Comparison of ENCODE assay signal across 19 cellular contexts in genomic region chrX:10795721-10796120, GRCh38.
A peak's percentile ranks its signal among the peaks of the same experiment; 100 is the strongest.
DNase-seq lines count a peak whose midpoint lies in the region; ATAC-seq and TF ChIP-seq lines count a peak whose summit lies in the region.
"Had no signal": no experiment of that assay in that cellular context is flagged by ENCODE, and none has a peak within 500 bp of the region (broad histone marks: within the 10 kb centered on the region; RNA-seq: fewer than 3 reads in every experiment).

No MANE protein-coding gene starts in this region.

- intact Hi-C loops in uterus (cut with DNase I; ENCODE audit: low total_unique reads): no loop called here

- no peak for TF ChIP-seq POLR2A in uterus (IDR thresholded peaks at IDR 0.05)

- DNase-seq in fibroblast of pulmonary artery (ENCODE audit: low read depth) (peak; percentile 0), uterus (no peak), DMS114 treated with DMSO at 0.1 percent for 48 hours (lab: John Stamatoyannopoulos, UW; ENCODE audit: unreplicated experiment) (no peak), T-helper 9 cell (no peak), OCI-M2 (lab: John Stamatoyannopoulos, UW; ENCODE audit: unreplicated experiment) (no peak)
- DNase-seq: DMS153, GM23248, HFFc6, KBM-7, NCI-H1105, NCI-H1694 treated with DMSO at 0.1 percent for 48 hours, NCI-H774 had no signal

- no peaks in the 10 kb centered on the region for H3K27me3 ChIP-seq in parathyroid adenoma (ENCODE audit: control insufficient read depth, insufficient read depth, low read length)
- no peaks in the 10 kb centered on the region for H3K27me3 ChIP-seq in uterus

- H2AFZ ChIP-seq in parathyroid adenoma: no peak overlapping the region
- H2AFZ ChIP-seq: GM23248 had no signal

- H3K9ac ChIP-seq in parathyroid adenoma: no peak overlapping the region
- H3K9ac ChIP-seq: BLaER1, GM23248 had no signal

- POLR2A ChIA-PET in HEK293 (lab: Yijun Ruan, JAX): no interaction called here

- H3K27ac ChIP-seq in HEK293 (ENCODE audit: extremely low read depth, low read depth, low read length): peak overlapping the region; percentile 53; the same call in 1 of the 2 replicates
- peak overlapping the region; percentile 29 for H3K27ac ChIP-seq in parathyroid adenoma
- peak overlapping the region; percentile 29 to 61 for H3K27ac ChIP-seq in uterus
- H3K27ac ChIP-seq: BLaER1, GM23248 had no signal

- H3K4me3 ChIP-seq in HEK293 (ENCODE audit: low read depth, low read length) (no peak overlapping the region), fibroblast of pulmonary artery (replicated peaks; ENCODE audit: low read depth, low read length) (no peak overlapping the region), parathyroid adenoma (ENCODE audit: low read depth, low read length) (no peak overlapping the region), uterus (no peak overlapping the region)
- H3K4me3 ChIP-seq: BLaER1, GM23248 had no signal

- H3K36me3 ChIP-seq in HEK293 (ENCODE audit: control insufficient read depth in 2 of 2, insufficient read depth in 1 of 2, low read length in 2 of 2) (no peaks in the 10 kb centered on the region), parathyroid adenoma (ENCODE audit: control insufficient read depth, insufficient read depth, low read length) (no peaks in the 10 kb centered on the region), uterus (no peaks in the 10 kb centered on the region)
- H3K36me3 ChIP-seq: BLaER1 had no signal

- no peak overlapping the region for H3K4me2 ChIP-seq in parathyroid adenoma (ENCODE audit: low read length)
- H3K4me2 ChIP-seq: BLaER1 had no signal

- ATAC-seq in HG03565 (IDR thresholded peaks at IDR 0.05; ENCODE audit: unreplicated experiment): no peak
- ATAC-seq: Panc1, Right ventricle myocardium inferior, SK-N-SH treated with all-trans-retinoic acid at 6 μM for 48 hours had no signal

- H3K4me1 ChIP-seq in HEK293 (ENCODE audit: control insufficient read depth, insufficient read depth, low read length): no peaks in the 10 kb centered on the region
- H3K4me1 ChIP-seq in parathyroid adenoma: peaks cover 2% of the 10 kb centered on the region
- H3K4me1 ChIP-seq in uterus: peaks cover 0 to 6% of the 10 kb centered on the region in 2 donors
- H3K4me1 ChIP-seq: BLaER1 had no signal

- H3K9me3 ChIP-seq in HEK293 (ENCODE audit: control insufficient read depth, insufficient read depth, low read depth, low read length) (no peaks in the 10 kb centered on the region), parathyroid adenoma (ENCODE audit: control insufficient read depth, low read length) (no peaks in the 10 kb centered on the region), uterus (no peaks in the 10 kb centered on the region)
- H3K9me3 ChIP-seq: BLaER1 had no signal

- CTCF ChIA-PET in HEK293 (lab: Yijun Ruan, JAX): no interaction called here

- TF ChIP-seq CTCF in HEK293 (tag by site-specific recombination; IDR thresholded peaks at IDR 0.05) (no peak), fibroblast of pulmonary artery (IDR thresholded peaks at IDR 0.05; ENCODE audit: low read length, missing control alignments) (no peak), parathyroid adenoma (IDR thresholded peaks at IDR 0.05) (no peak), uterus (IDR thresholded peaks at IDR 0.05) (no peak)

- no peaks in the 10 kb centered on the region for H3K79me2 ChIP-seq in parathyroid adenoma

TF ChIP-seq in HEK293, 187 proteins besides CTCF, POLR2A, EP300 and RAD21:
- TF ChIP-seq ZNF155 (tag by site-specific recombination; IDR thresholded peaks at IDR 0.05): no peak
- TF ChIP-seq BCL11A (tag by site-specific recombination; IDR thresholded peaks at IDR 0.05; ENCODE audit: low read depth): no peak
- no peak for TF ChIP-seq ZNF398 (tag by site-specific recombination; IDR thresholded peaks at IDR 0.05)
- peak; percentile 45; the same call in 1 of the 2 replicates for TF ChIP-seq TRIM28 (IDR thresholded peaks at IDR 0.05; ENCODE audit: borderline replicate concordance, low read length)
- TF ChIP-seq ZNF311 (tag by site-specific recombination; IDR thresholded peaks at IDR 0.05; ENCODE audit: borderline replicate concordance): no peak
- TF ChIP-seq ZNF146 (tag by site-specific recombination; IDR thresholded peaks at IDR 0.05): no peak
- no peak for TF ChIP-seq SETDB1 (IDR thresholded peaks at IDR 0.05; ENCODE audit: insufficient read length, low read length)
- TF ChIP-seq, protein P1, sequence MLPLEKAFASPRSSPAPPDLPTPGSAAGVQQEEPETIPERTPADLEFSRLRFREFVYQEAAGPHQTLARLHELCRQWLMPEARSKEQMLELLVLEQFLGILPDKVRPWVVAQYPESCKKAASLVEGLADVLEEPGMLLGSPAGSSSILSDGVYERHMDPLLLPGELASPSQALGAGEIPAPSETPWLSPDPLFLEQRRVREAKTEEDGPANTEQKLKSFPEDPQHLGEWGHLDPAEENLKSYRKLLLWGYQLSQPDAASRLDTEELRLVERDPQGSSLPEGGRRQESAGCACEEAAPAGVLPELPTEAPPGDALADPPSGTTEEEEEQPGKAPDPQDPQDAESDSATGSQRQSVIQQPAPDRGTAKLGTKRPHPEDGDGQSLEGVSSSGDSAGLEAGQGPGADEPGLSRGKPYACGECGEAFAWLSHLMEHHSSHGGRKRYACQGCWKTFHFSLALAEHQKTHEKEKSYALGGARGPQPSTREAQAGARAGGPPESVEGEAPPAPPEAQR (tag by site-specific recombination; IDR thresholded peaks at IDR 0.05): no peak
- no peak for TF ChIP-seq HOXC10 (CRISPR knock-in tag; IDR thresholded peaks at IDR 0.05)
- TF ChIP-seq, protein P2, sequence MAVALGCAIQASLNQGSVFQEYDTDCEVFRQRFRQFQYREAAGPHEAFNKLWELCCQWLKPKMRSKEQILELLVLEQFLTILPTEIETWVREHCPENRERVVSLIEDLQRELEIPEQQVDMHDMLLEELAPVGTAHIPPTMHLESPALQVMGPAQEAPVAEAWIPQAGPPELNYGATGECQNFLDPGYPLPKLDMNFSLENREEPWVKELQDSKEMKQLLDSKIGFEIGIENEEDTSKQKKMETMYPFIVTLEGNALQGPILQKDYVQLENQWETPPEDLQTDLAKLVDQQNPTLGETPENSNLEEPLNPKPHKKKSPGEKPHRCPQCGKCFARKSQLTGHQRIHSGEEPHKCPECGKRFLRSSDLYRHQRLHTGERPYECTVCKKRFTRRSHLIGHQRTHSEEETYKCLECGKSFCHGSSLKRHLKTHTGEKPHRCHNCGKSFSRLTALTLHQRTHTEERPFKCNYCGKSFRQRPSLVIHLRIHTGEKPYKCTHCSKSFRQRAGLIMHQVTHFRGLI (tag by site-specific recombination; IDR thresholded peaks at IDR 0.05): no peak
- no peak for TF ChIP-seq ZNF10 (tag by site-specific recombination; IDR thresholded peaks at IDR 0.05)
- TF ChIP-seq YY1 (tag by site-specific recombination; IDR thresholded peaks at IDR 0.05): no peak
- TF ChIP-seq ZNF555 (tag by site-specific recombination; conservative IDR thresholded peaks at IDR 0.05): no peak
- peak; percentile 37; the same call in 1 of the 2 replicates for TF ChIP-seq FEZF1 (tag by site-specific recombination; IDR thresholded peaks at IDR 0.05)
- peak; percentile 36; the same call in 1 of the 2 replicates for TF ChIP-seq TCF7L2 (IDR thresholded peaks at IDR 0.05; ENCODE audit: borderline replicate concordance, low read depth, low read length)
- TF ChIP-seq ZNF624 (tag by site-specific recombination; IDR thresholded peaks at IDR 0.05): no peak
- TF ChIP-seq ZNF510 (tag by site-specific recombination; IDR thresholded peaks at IDR 0.05; ENCODE audit: insufficient replicate concordance): no peak
- TF ChIP-seq ZNF423 (tag by site-specific recombination; IDR thresholded peaks at IDR 0.05): no peak
- TF ChIP-seq ZBTB26 (tag by site-specific recombination; optimal IDR thresholded peaks at IDR 0.05): no peak
- TF ChIP-seq ZNF350 (tag by site-specific recombination; IDR thresholded peaks at IDR 0.05): no peak
- TF ChIP-seq ZNF214 (tag by site-specific recombination; IDR thresholded peaks at IDR 0.05; ENCODE audit: borderline replicate concordance): no peak
- TF ChIP-seq ZNF324 (tag by site-specific recombination; IDR thresholded peaks at IDR 0.05): no peak
- no peak for TF ChIP-seq ZNF501 (tag by site-specific recombination; IDR thresholded peaks at IDR 0.05)
- TF ChIP-seq ZFP37 (tag by site-specific recombination; IDR thresholded peaks at IDR 0.05): no peak
